In genomic region chr4:113979973-113980615, GRCh38 we compare ENCODE assay signal across 8 cellular contexts. TPM values are rescaled to one million over a fixed set of nuclear protein-coding genes. Genes with fewer than 3 reads are reported as not detected.
DNase-seq lines count a peak whose midpoint lies in the region; ATAC-seq, FAIRE-seq and TF ChIP-seq lines count a peak whose summit lies in the region.

No MANE protein-coding gene starts in this region.

- DNase-seq in GM23248 (peak; percentile 34), psoas muscle (no peak), foreskin melanocyte (no peak), GM12892 (ENCODE audit: insufficient read length) (no peak), C1 segment of cervical spinal cord (lab: John Stamatoyannopoulos, UW) (no peak)
- no peak for DNase-seq in activated CD4-positive, alpha-beta memory T cell treated with anti-CD3 and anti-CD28 coated beads for 36 hours

- H3K4me1 Mint-ChIP-seq in activated CD4-positive, alpha-beta memory T cell treated with anti-CD3 and anti-CD28 coated beads for 36 hours (ENCODE audit: low read depth): peaks cover 13% of the 10 kb centered on the region

- CTCF ChIA-PET in activated CD4-positive, alpha-beta memory T cell treated with anti-CD3 and anti-CD28 coated beads for 36 hours (lab: Charles Lee): interaction anchor here (0.6 to 1.2 kb wide), 3 partner anchors 27 to 542 kb away, joined by 3 read pairs; no protein-coding TSS in a partner anchor

- H3K27me3 Mint-ChIP-seq in activated CD4-positive, alpha-beta memory T cell treated with anti-CD3 and anti-CD28 coated beads for 36 hours: peaks cover 35% of the 10 kb centered on the region

- peak overlapping the region; percentile 80 for H3K27ac ChIP-seq in GM23248
- peak overlapping the region; percentile 85 to 90 (median 87) for H3K27ac ChIP-seq in gastroesophageal sphincter
- peak overlapping the region; percentile 19 for H3K27ac ChIP-seq in psoas muscle

- peak overlapping the region; percentile 70 for H3K4me3 Mint-ChIP-seq in activated CD4-positive, alpha-beta memory T cell treated with anti-CD3 and anti-CD28 coated beads for 36 hours

- peak overlapping the region; percentile 89 for H2AFZ ChIP-seq in GM23248

- H3K4me1 ChIP-seq in GM23248 (ENCODE audit: insufficient read depth): peaks cover 23% of the 10 kb centered on the region
- H3K4me1 ChIP-seq in gastroesophageal sphincter: peaks cover 4 to 43% (median 6%) of the 10 kb centered on the region in 3 donors
- no peaks in the 10 kb centered on the region for H3K4me1 ChIP-seq in psoas muscle

- WGBS in GM23248 (ENCODE audit: low coverage in 1 of 2, low lambda C conversion rate in 2 of 2, missing lambda C conversion rate in 2 of 2), 2 experiments: 13 to 17% methylated on average over 10 of the region's 10 CpGs
- WGBS in gastroesophageal sphincter (ENCODE audit: low coverage in 1 of 2), 2 donors: 0 to 6% methylated on average over 3 to 9 of the region's 10 CpGs
- WGBS in psoas muscle, 3 donors: 8 to 9% (median 9%) methylated on average over 10 of the region's 10 CpGs

- in situ Hi-C loops in GM23248 (cut with MboI): no loop called here

- POLR2A ChIA-PET in activated CD4-positive, alpha-beta memory T cell treated with anti-CD3 and anti-CD28 coated beads for 36 hours (lab: Charles Lee): no interaction called here

- peak overlapping the region; percentile 89 for H3K4me3 ChIP-seq in GM23248
- peak overlapping the region; percentile 66 to 99 for H3K4me3 ChIP-seq in gastroesophageal sphincter
- H3K4me3 ChIP-seq in psoas muscle: peak overlapping the region; percentile 69

- no peaks in the 10 kb centered on the region for H3K36me3 ChIP-seq in GM23248 (ENCODE audit: low read depth)
- no peaks in the 10 kb centered on the region for H3K36me3 ChIP-seq in gastroesophageal sphincter
- H3K36me3 ChIP-seq in psoas muscle (ENCODE audit: insufficient read depth in 1 of 2, low read depth in 1 of 2): no peaks in the 10 kb centered on the region

- no peaks in the 10 kb centered on the region for H4K20me1 ChIP-seq in GM23248 (ENCODE audit: insufficient read depth)

- H3K9me2 ChIP-seq in GM23248 (ENCODE audit: insufficient read depth): no peaks in the 10 kb centered on the region

- TF ChIP-seq EP300 in gastroesophageal sphincter (IDR thresholded peaks at IDR 0.05): no peak

- FAIRE-seq in GM12892 (lab: Jason Lieb, UNC): no peak

- TF ChIP-seq POLR2A in gastroesophageal sphincter (IDR thresholded peaks at IDR 0.05): no peak
- no peak for TF ChIP-seq POLR2A in GM12892 (IDR thresholded peaks at IDR 0.05; ENCODE audit: low read depth, low read length)

- peaks cover 65% of the 10 kb centered on the region for H3K79me2 ChIP-seq in GM23248 (ENCODE audit: insufficient read depth)

- no peak overlapping the region for H3K27ac Mint-ChIP-seq in activated CD4-positive, alpha-beta memory T cell treated with anti-CD3 and anti-CD28 coated beads for 36 hours

- H3K27me3 ChIP-seq in GM23248 (replicated peaks; ENCODE audit: insufficient read depth): no peaks in the 10 kb centered on the region
- H3K27me3 ChIP-seq in gastroesophageal sphincter: no peaks in the 10 kb centered on the region
- peaks cover 0 to 19% (median 3%) of the 10 kb centered on the region in 3 donors for H3K27me3 ChIP-seq in psoas muscle (ENCODE audit: insufficient read depth in 3 of 3, low read length in 2 of 3)

- ATAC-seq in gastroesophageal sphincter (no peak), psoas muscle (no peak), HG02588 (IDR thresholded peaks at IDR 0.05; ENCODE audit: unreplicated experiment) (no peak)

- peak overlapping the region; percentile 94 for H3K4me2 ChIP-seq in GM23248 (ENCODE audit: unreplicated experiment)

- H3K9ac ChIP-seq in GM23248: peak overlapping the region; percentile 88

- intact Hi-C loops in activated CD4-positive, alpha-beta memory T cell treated with anti-CD3 and anti-CD28 coated beads for 36 hours (cut with micrococcal nuclease): no loop called here
- intact Hi-C loops in psoas muscle (cut with DNase I): no loop called here

- peaks cover 1% of the 10 kb centered on the region for H3K36me3 Mint-ChIP-seq in activated CD4-positive, alpha-beta memory T cell treated with anti-CD3 and anti-CD28 coated beads for 36 hours

- no peaks in the 10 kb centered on the region for H3K9me3 Mint-ChIP-seq in activated CD4-positive, alpha-beta memory T cell treated with anti-CD3 and anti-CD28 coated beads for 36 hours

- TF ChIP-seq CTCF in gastroesophageal sphincter (IDR thresholded peaks at IDR 0.05) (peak in 2 of 4 experiments; percentile 4), psoas muscle (IDR thresholded peaks at IDR 0.05) (no peak)

- H3F3A ChIP-seq in GM23248 (ENCODE audit: insufficient read depth): peaks cover 33% of the 10 kb centered on the region

- H3K9me3 ChIP-seq in GM23248 (ENCODE audit: low read depth) (no peaks in the 10 kb centered on the region), gastroesophageal sphincter (no peaks in the 10 kb centered on the region), psoas muscle (no peaks in the 10 kb centered on the region)

RNA-seq across cellular contexts. Expression of gene ARSJ, which starts 0.6 kb away (rescaled TPM):
- 31.7 and 32.2 TPM in 2 replicates for total RNA-seq in GM23248 (2014; rRNA removed; shearing (Covaris generic))
- polyA plus RNA-seq in GM23248 (2016; fragmentation: Nextera tagmentation; extraction: Ambion mirVana): 32.6 and 33.7 TPM in 2 replicates
- under 1 TPM in 1 of 2 experiments, not detected in 1; 0.07 TPM for total RNA-seq in activated CD4-positive, alpha-beta memory T cell treated with anti-CD3 and anti-CD28 coated beads for 36 hours
- 10 to 100 TPM; 15.7 to 28.2 (median 22.8) TPM for total RNA-seq in gastroesophageal sphincter
- total RNA-seq in psoas muscle: under 1 TPM; 0.16 to 0.34 (median 0.25) TPM
- polyA plus RNA-seq in psoas muscle: under 1 TPM; 0.03 to 0.35 (median 0.18) TPM
- not detected for polyA plus RNA-seq in GM12892 (2012; ENCODE audit: missing spikeins)

Comparison
In these comparisons a context has a peak if more than half of its experiments do, and no peak if none do; other contexts are left out.
1. H3K27ac ChIP-seq: peak in every context shown above with its lines; median percentile 87 in gastroesophageal sphincter; 80 in GM23248; 19 in psoas muscle.
2. RNA of gene ARSJ, which starts 0.6 kb away (total RNA-seq): 31.7 to 32.2 TPM in GM23248 and 15.7 to 28.2 TPM in gastroesophageal sphincter; 0.16 to 0.34 TPM in psoas muscle and 0.07 TPM in activated CD4-positive, alpha-beta memory T cell treated with anti-CD3 and anti-CD28 coated beads for 36 hours; every median in the first group is over 10 times any median in the second.
3. Peak in every context shown above with its lines, with median percentiles within 50 percentile points of each other: H3K4me3 ChIP-seq.